Comparison of ENCODE assay signal across 10 cellular contexts in genomic region chr13:37164635-37165034, GRCh38. TPM values are rescaled to one million over a fixed set of nuclear protein-coding genes. Genes with fewer than 3 reads are reported as not detected.
"Had no signal": no experiment of that assay in that cellular context is flagged by ENCODE, and none has a peak within 500 bp of the region (broad histone marks: within the 10 kb centered on the region; RNA-seq: fewer than 3 reads in every experiment).

No MANE protein-coding gene starts in this region.

- DNase-seq: GM23248, KBM-7 had no signal

- H3K27me3 Mint-ChIP-seq: IgD-negative memory B cell had no signal

- H3K36me3 Mint-ChIP-seq: IgD-negative memory B cell had no signal

- ATAC-seq: HCT116, HepG2 had no signal

- H3K27ac ChIP-seq: GM23248, HL-60, KMS-11 had no signal

- H3K27ac Mint-ChIP-seq: IgD-negative memory B cell had no signal

- H3K4me3 ChIP-seq: GM23248, HAP-1 had no signal

- H3K4me1 ChIP-seq: HAP-1 had no signal

- H3K4me1 Mint-ChIP-seq: IgD-negative memory B cell had no signal

- H3K36me3 ChIP-seq: HAP-1 had no signal

RNA-seq across cellular contexts. Expression of gene CSNK1A1L, which starts 59.2 kb away (rescaled TPM):
- total RNA-seq: GM23248, H1, HepG2, HT1080 had no signal
- polyA plus RNA-seq: GM23248, H1, HepG2, IgD-negative memory B cell had no signal
